In genomic region chr14:104843006-104843405, GRCh38 we compare ENCODE assay signal across 20 cellular contexts. TPM values are rescaled to one million over a fixed set of nuclear protein-coding genes. Genes with fewer than 3 reads are reported as not detected.
A peak's percentile ranks its signal among the peaks of the same experiment; 100 is the strongest.
DNase-seq lines count a peak whose midpoint lies in the region; ATAC-seq and TF ChIP-seq lines count a peak whose summit lies in the region.
"Had no signal": no experiment of that assay in that cellular context is flagged by ENCODE, and none has a peak within 500 bp of the region (broad histone marks: within the 10 kb centered on the region; RNA-seq: fewer than 3 reads in every experiment).

No MANE protein-coding gene starts in this region.

- H3K4me1 ChIP-seq in ES-I3 (ENCODE audit: insufficient read depth, low read length): no peaks in the 10 kb centered on the region; the same call in 1 of the 2 replicates
- no peaks in the 10 kb centered on the region for H3K4me1 ChIP-seq in iPS-15b (ENCODE audit: control insufficient read depth, insufficient read depth, low read length)
- H3K4me1 ChIP-seq in gastroesophageal sphincter: peaks cover 0 to 21% (median 15%) of the 10 kb centered on the region in 3 donors

- H3K36me3 ChIP-seq in ES-I3 (ENCODE audit: insufficient read depth, low read length): no peaks in the 10 kb centered on the region
- H3K36me3 ChIP-seq in iPS-15b (ENCODE audit: control insufficient read depth, insufficient read depth, low read length): no peaks in the 10 kb centered on the region
- no peaks in the 10 kb centered on the region for H3K36me3 ChIP-seq in gastroesophageal sphincter
- H3K36me3 ChIP-seq: adrenal gland, cardiac muscle cell, right lobe of liver had no signal

- H3K27ac ChIP-seq in VCaP (peak overlapping the region; percentile 32; the same call in 1 of the 2 replicates), substantia nigra (ENCODE audit: low read depth, low read length, poor library complexity, severe bottlenecking) (no peak overlapping the region), gastroesophageal sphincter (no peak overlapping the region), caudate nucleus (ENCODE audit: low read depth, low read length) (no peak overlapping the region)
- H3K27ac ChIP-seq: adrenal gland, cardiac muscle cell, PC-9, right lobe of liver had no signal

- TF ChIP-seq CTCF in VCaP (conservative IDR thresholded peaks at IDR 0.05): no peak
- TF ChIP-seq CTCF in gastroesophageal sphincter (IDR thresholded peaks at IDR 0.05): no peak

- TF ChIP-seq POLR2A in gastroesophageal sphincter (IDR thresholded peaks at IDR 0.05): no peak

- no peak for TF ChIP-seq EP300 in gastroesophageal sphincter (IDR thresholded peaks at IDR 0.05)

- 100% methylated on average over 1 of the region's 13 CpGs; no CpG with 5 or more reads in 1 of the 2 donors for WGBS in gastroesophageal sphincter (ENCODE audit: low coverage in 1 of 2), 2 donors

- intact Hi-C loops in posterior vena cava (cut with DNase I): no loop called here

- ATAC-seq in gastroesophageal sphincter: no peak
- ATAC-seq: activated CD4-positive, CD25-positive, alpha-beta regulatory T cell treated with anti-CD3 and anti-CD28 coated beads, Interleukin-2, amount 50 U/mL, for 24 hours; stimulated activated naive CD8-positive, alpha-beta T cell treated with anti-CD3 and anti-CD28 coated beads, Interleukin-15, amount 100 ng/mL, for 72 hours had no signal

- H3K27me3 ChIP-seq in iPS-15b (ENCODE audit: control insufficient read depth, insufficient read depth, low read length) (peaks cover 45% of the 10 kb centered on the region), gastroesophageal sphincter (peaks cover 49% of the 10 kb centered on the region)

- no peaks in the 10 kb centered on the region for H3K9me3 ChIP-seq in ES-I3 (ENCODE audit: control insufficient read depth, insufficient read depth, low read length)
- no peaks in the 10 kb centered on the region for H3K9me3 ChIP-seq in iPS-15b (ENCODE audit: control insufficient read depth, insufficient read depth, low read length)
- H3K9me3 ChIP-seq in gastroesophageal sphincter: no peaks in the 10 kb centered on the region
- H3K9me3 ChIP-seq: adrenal gland, mucosa of descending colon, right lobe of liver, SK-N-SH had no signal

- H3K9ac ChIP-seq in ES-I3 (ENCODE audit: low read depth, low read length): peak overlapping the region; percentile 34; the same call in 1 of the 2 replicates
- no peak overlapping the region for H3K9ac ChIP-seq in iPS-15b (ENCODE audit: low read depth, low read length)
- H3K9ac ChIP-seq: SK-N-SH had no signal

- H3K4me3 ChIP-seq in iPS-15b (ENCODE audit: low read depth, low read length) (peak overlapping the region; percentile 52), gastroesophageal sphincter (peak overlapping the region in 1 of 2 donors; percentile 51)
- H3K4me3 ChIP-seq: mucosa of descending colon, PC-9 had no signal

- peak; percentile 56 for DNase-seq in posterior vena cava (ENCODE audit: low spot score)
- no peak for DNase-seq in substantia nigra (lab: John Stamatoyannopoulos, UW)
- DNase-seq in kidney tubule cell (ENCODE audit: low spot score): no peak
- no peak for DNase-seq in caudate nucleus (lab: John Stamatoyannopoulos, UW)
- DNase-seq: adrenal gland; effector CD8-positive, alpha-beta T cell; GOT3; mucosa of descending colon; NCI-H1048; NCI-H774; PC-9; stimulated activated naive CD8-positive, alpha-beta T cell treated with anti-CD3 and anti-CD28 coated beads, Interleukin-15, amount 100 ng/mL, for 72 hours had no signal

RNA-seq across cellular contexts. Expression of gene CEP170B, which starts 22.1 kb away (rescaled TPM):
- total RNA-seq in posterior vena cava: 10 to 100 TPM; 26.8 to 47.0 TPM
- total RNA-seq in gastroesophageal sphincter: 10 to 100 TPM; 18.7 to 64.7 (median 25.5) TPM

RNA-seq across cellular contexts. Expression of gene ZBTB42, which starts 42.1 kb away (rescaled TPM):
- total RNA-seq in posterior vena cava (1 to 10 TPM; 3.3 to 3.8 TPM), gastroesophageal sphincter (1 to 10 TPM; 2.0 to 4.8 (median 3.2) TPM)

RNA-seq across cellular contexts. Expression of gene AKT1, which starts 47.5 kb away (rescaled TPM):
- total RNA-seq in posterior vena cava (100 to 1,000 TPM; 115 to 143 TPM), gastroesophageal sphincter (100 to 1,000 TPM; 134 to 283 (median 143) TPM)
